In the genomic region with DNA sequence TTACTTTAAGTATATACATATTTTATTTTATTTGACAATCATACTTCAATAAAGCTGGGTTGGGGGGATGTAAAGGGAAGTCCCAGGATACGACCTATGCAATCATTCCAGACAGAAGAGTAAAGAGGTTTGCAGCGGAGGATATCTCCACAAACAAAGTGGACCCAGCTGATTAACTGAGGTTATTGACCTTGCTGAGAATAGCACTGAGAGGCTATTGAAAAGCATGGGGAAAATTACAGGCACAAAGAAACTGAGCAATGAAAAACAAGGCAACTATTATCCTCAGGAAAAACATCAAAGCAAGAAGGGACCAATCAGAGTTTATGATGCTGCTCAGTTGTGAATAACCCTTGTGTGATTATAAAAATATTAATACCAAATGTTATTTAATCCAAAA, we compare ENCODE assay signal across 13 cellular contexts.
"Had no signal": no experiment of that assay in that cellular context is flagged by ENCODE, and none has a peak within 500 bp of the region (broad histone marks: within the 10 kb centered on the region; RNA-seq: fewer than 3 reads in every experiment).

No MANE protein-coding gene starts in this region.

- H3K36me3 ChIP-seq: sigmoid colon, upper lobe of right lung had no signal

- ATAC-seq: activated T-cell treated with anti-CD3 and anti-CD28 coated beads, Interleukin-2, amount 50 U/mL, for 72 hours; natural killer cell treated with Interleukin-12 subunit alpha and Interleukin-12 subunit beta and Interleukin-15 and Interleukin-18, amount 100 ng/mL, for 72 hours; upper lobe of right lung had no signal

- H3K27me3 ChIP-seq: sigmoid colon, testis, upper lobe of right lung had no signal

- H3K4me1 ChIP-seq: sigmoid colon, testis had no signal

- H3K4me3 ChIP-seq: sigmoid colon, testis, upper lobe of right lung had no signal

- H3K27ac ChIP-seq: sigmoid colon, testis had no signal

- DNase-seq: activated CD4-positive, alpha-beta memory T cell treated with anti-CD3 and anti-CD28 coated beads, Interleukin-2, amount 10 ng/mL, durations not matched to agents 7 days and 5 days; activated CD4-positive, CD25-positive, alpha-beta regulatory T cell treated with anti-CD3 and anti-CD28 coated beads, Interleukin-2, amount 50 U/mL, for 72 hours; activated CD8-positive, alpha-beta memory T cell treated with anti-CD3 and anti-CD28 coated beads, Interleukin-2, amount 50 U/mL, for 4 hours; activated gamma-delta T cell treated with Interleukin-2 at 50 U/mL for 16 hours; activated naive CD8-positive, alpha-beta T cell treated with anti-CD3 and anti-CD28 coated beads for 36 hours; activated T-cell treated with anti-CD3 and anti-CD28 coated beads, Interleukin-2, amount 50 U/mL, for 72 hours; left colon; sigmoid colon; stimulated activated naive CD4-positive, alpha-beta T cell treated with Interleukin-2 at 50 U/mL for 16 hours; T-helper 9 cell; testis; upper lobe of right lung had no signal

- H3K9me3 ChIP-seq: sigmoid colon, testis, upper lobe of right lung had no signal
